15 cellular contexts compared by ENCODE assay signal in the genomic region with DNA sequence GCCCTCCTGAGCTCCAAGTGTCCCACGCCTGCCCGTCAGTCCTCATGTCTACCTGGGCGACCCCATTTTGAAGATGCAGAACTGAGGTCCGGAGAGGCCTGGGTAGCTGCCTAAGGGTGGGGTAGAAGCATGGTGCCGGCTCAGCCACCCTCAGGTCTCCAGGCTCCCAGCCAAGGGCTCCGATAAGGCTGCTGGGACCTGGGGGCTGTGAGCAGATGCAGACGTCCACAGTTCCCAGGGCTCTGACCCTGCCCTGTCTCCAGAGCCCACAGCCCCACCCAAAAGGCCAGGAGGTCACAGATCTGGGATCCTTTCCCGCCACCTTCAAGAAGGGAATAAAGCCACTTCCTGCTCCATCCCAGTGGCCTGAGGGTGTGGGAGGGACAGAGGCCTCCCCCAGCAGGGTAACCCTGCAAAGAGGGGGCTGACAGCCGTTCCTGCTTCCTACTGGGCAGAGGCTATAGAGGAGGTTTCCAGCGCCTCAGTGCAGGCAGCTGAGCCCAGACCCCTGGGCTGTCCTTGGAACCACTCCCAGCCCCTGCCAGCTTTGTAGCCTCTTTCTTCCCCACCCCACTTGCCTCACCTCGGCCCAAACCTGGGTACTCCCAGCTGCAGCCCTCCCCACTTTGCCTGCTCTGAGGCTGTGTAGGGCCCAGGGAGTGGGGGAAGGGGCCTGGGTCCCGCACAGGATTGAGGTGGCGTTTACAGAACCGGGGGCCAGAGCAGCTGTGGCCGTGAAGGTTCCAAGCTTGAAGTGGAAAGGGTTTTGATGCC.
DNase-seq lines count a peak whose midpoint lies in the region; ATAC-seq and TF ChIP-seq lines count a peak whose summit lies in the region.
"Had no signal": no experiment of that assay in that cellular context is flagged by ENCODE, and none has a peak within 500 bp of the region (broad histone marks: within the 10 kb centered on the region; RNA-seq: fewer than 3 reads in every experiment).

No MANE protein-coding gene starts in this region.

- no peaks in the 10 kb centered on the region for H3K36me3 ChIP-seq in BLaER1 treated with 17β-estradiol and CSF1 and Interleukin-3, amounts not matched to agents 10 nM and 100 nM
- peaks cover 0 to 5% (median 0%) of the 10 kb centered on the region in 9 donors for H3K36me3 ChIP-seq in heart left ventricle
- H3K36me3 ChIP-seq: esophagus squamous epithelium had no signal

- 61 to 73% (median 69%) methylated on average over 12 to 15 of the region's 15 CpGs for WGBS in heart left ventricle, 4 donors

- no peak for TF ChIP-seq POLR2A in heart left ventricle (IDR thresholded peaks at IDR 0.05)

- ATAC-seq in heart left ventricle (peak in 1 of 4 donors; percentile 20), GM21526 (IDR thresholded peaks at IDR 0.05; ENCODE audit: low FRiP score, unreplicated experiment) (no peak)

- H3K9ac ChIP-seq in BLaER1 treated with 17β-estradiol and CSF1 and Interleukin-3, amounts not matched to agents 10 nM and 100 nM = no peak overlapping the region; a peak in 1 of 22 replicates

- no peak for TF ChIP-seq CTCF in heart left ventricle (IDR thresholded peaks at IDR 0.05)

- intact Hi-C loops in heart left ventricle (cut with DNase I) = no loop called here
- intact Hi-C loops in posterior cingulate gyrus (cut with DNase I) = no loop called here

- no peaks in the 10 kb centered on the region for H3K27me3 ChIP-seq in BLaER1 treated with 17β-estradiol and CSF1 and Interleukin-3, amounts not matched to agents 10 nM and 100 nM
- H3K27me3 ChIP-seq in heart left ventricle = no peaks in the 10 kb centered on the region
- H3K27me3 ChIP-seq: esophagus squamous epithelium had no signal

- DNase-seq in NCI-H69 (lab: John Stamatoyannopoulos, UW) = peak; percentile 51
- peak; percentile 5 to 42 (median 21) for DNase-seq in heart left ventricle
- peak in 8 of 10 donors; percentile 2 to 69 (median 10) for DNase-seq in posterior cingulate gyrus
- no peak for DNase-seq in mucosa of gallbladder (ENCODE audit: low spot score)
- DNase-seq in HuH-7 (ENCODE audit: low spot score) = no peak
- DNase-seq in stimulated activated CD4-positive, alpha-beta T cell treated with anti-CD3 and anti-CD28 coated beads, Interleukin-15, amount 100 ng/mL, for 24 hours = no peak
- DNase-seq: CD4-positive, alpha-beta memory T cell; esophagus squamous epithelium; GOT3; midbrain; MM.1S; NCI-H2171 treated with DMSO at 0.1 percent for 48 hours had no signal

- H3K9me3 ChIP-seq in BLaER1 treated with 17β-estradiol and CSF1 and Interleukin-3, amounts not matched to agents 10 nM and 100 nM (replicated peaks in 1 of 11) = peaks cover 0 to 9% (median 0%) of the 10 kb centered on the region in 11 experiments; a peak in 4 of 22 replicates
- H3K9me3 ChIP-seq in heart left ventricle = no peaks in the 10 kb centered on the region
- H3K9me3 ChIP-seq: esophagus squamous epithelium had no signal

- no peak overlapping the region for H3K4me3 ChIP-seq in BLaER1 treated with 17β-estradiol and CSF1 and Interleukin-3, amounts not matched to agents 10 nM and 100 nM
- no peak overlapping the region for H3K4me3 ChIP-seq in heart left ventricle
- H3K4me3 ChIP-seq: esophagus squamous epithelium, PC-9 had no signal

- peak overlapping the region in 10 of 11 experiments; percentile 47 to 99 (median 88); a peak in 18 of 22 replicates for H3K4me2 ChIP-seq in BLaER1 treated with 17β-estradiol and CSF1 and Interleukin-3, amounts not matched to agents 10 nM and 100 nM
- H3K4me2 ChIP-seq: PC-9 had no signal

- peaks cover 34 to 82% (median 73%) of the 10 kb centered on the region in 10 experiments for H3K4me1 ChIP-seq in BLaER1 treated with 17β-estradiol and CSF1 and Interleukin-3, amounts not matched to agents 10 nM and 100 nM
- peaks cover 0 to 14% (median 2%) of the 10 kb centered on the region in 12 donors for H3K4me1 ChIP-seq in heart left ventricle

- 0 out of 22 replicates have a peak overlapping the region, but pooled peaks of 1 of the 11 experiments have one; percentile 2 for H3K27ac ChIP-seq in BLaER1 treated with 17β-estradiol and CSF1 and Interleukin-3, amounts not matched to agents 10 nM and 100 nM
- H3K27ac ChIP-seq in heart left ventricle = no peak overlapping the region
- H3K27ac ChIP-seq: esophagus squamous epithelium, PC-9 had no signal

- peaks cover 0 to 9% (median 0%) of the 10 kb centered on the region in 11 experiments; a peak in 3 of 22 replicates for H4K20me1 ChIP-seq in BLaER1 treated with 17β-estradiol and CSF1 and Interleukin-3, amounts not matched to agents 10 nM and 100 nM

Comparison
In these comparisons a context has a peak if more than half of its experiments do, and no peak if none do; other contexts are left out.
1. DNase-seq: peak in NCI-H69 (single experiment), heart left ventricle (5 of 5) and posterior cingulate gyrus (8 of 10); none in mucosa of gallbladder (single experiment), HuH-7 (single experiment) and stimulated activated CD4-positive, alpha-beta T cell treated with anti-CD3 and anti-CD28 coated beads, Interleukin-15, amount 100 ng/mL, for 24 hours (single experiment).